Comparison of ENCODE assay signal across 11 cellular contexts in the genomic region with DNA sequence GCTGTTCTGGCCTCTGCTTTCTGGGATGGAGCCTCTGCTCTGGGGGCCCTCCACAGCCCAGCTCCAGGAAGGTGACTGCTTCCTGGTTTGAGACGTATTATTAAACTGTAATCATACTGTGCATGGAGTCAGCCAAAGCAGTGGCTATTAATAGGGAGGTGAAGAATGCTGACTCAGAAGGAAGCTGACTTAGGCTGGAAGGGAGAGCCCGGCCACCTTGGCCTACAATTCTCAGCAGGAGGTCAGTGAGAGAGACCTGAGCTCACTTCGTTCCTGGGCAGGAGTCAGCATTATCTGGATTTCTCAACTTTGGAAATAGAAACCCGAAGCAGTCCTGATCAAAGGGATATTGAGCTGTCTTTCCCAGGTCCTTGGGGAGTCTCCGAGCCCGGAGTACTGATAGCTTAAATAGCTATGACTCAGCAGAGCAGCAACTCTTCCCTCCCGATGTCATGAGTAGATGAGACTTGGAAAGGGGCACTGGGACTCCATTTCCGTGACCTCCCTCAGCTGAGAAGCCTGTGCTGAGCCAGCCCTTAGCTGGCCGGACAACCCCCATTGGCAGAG.
A peak's percentile ranks its signal among the peaks of the same experiment; 100 is the strongest.
DNase-seq lines count a peak whose midpoint lies in the region; ATAC-seq and TF ChIP-seq lines count a peak whose summit lies in the region.
"Had no signal": no experiment of that assay in that cellular context is flagged by ENCODE, and none has a peak within 500 bp of the region (broad histone marks: within the 10 kb centered on the region; RNA-seq: fewer than 3 reads in every experiment).

No MANE protein-coding gene starts in this region.

- H3K27me3 ChIP-seq in dorsolateral prefrontal cortex (no peaks in the 10 kb centered on the region), right lobe of liver (no peaks in the 10 kb centered on the region)

- no peak overlapping the region for H3K4me3 Mint-ChIP-seq in activated T-cell treated with anti-CD3 and anti-CD28 coated beads, Interleukin-2, amount 50 U/mL, for 4 hours
- H3K4me3 Mint-ChIP-seq: naive B cell had no signal

- H3K36me3 Mint-ChIP-seq in activated T-cell treated with anti-CD3 and anti-CD28 coated beads, Interleukin-2, amount 50 U/mL, for 4 hours (ENCODE audit: insufficient read depth) = no peaks in the 10 kb centered on the region
- H3K36me3 Mint-ChIP-seq: naive B cell had no signal

- H3K4me1 Mint-ChIP-seq in activated T-cell treated with anti-CD3 and anti-CD28 coated beads, Interleukin-2, amount 50 U/mL, for 4 hours (ENCODE audit: low read depth) = peaks cover 14% of the 10 kb centered on the region
- H3K4me1 Mint-ChIP-seq: naive B cell had no signal

- no peaks in the 10 kb centered on the region for H3K36me3 ChIP-seq in right lobe of liver

- H3K27ac ChIP-seq in dorsolateral prefrontal cortex (peak overlapping the region in 53 of 59 donors; percentile 14 to 96 (median 90)), right lobe of liver (peak overlapping the region; percentile 19 to 88 (median 80))
- H3K27ac ChIP-seq: 22Rv1 had no signal

- ATAC-seq in right lobe of liver = peak; percentile 19 to 45 (median 28)
- no peak for ATAC-seq in activated T-cell treated with anti-CD3 and anti-CD28 coated beads, Interleukin-2, amount 50 U/mL, for 4 hours
- ATAC-seq in HG02571 (IDR thresholded peaks at IDR 0.05; ENCODE audit: unreplicated experiment) = no peak
- ATAC-seq: Panc1 had no signal

- intact Hi-C loops in dorsolateral prefrontal cortex (cut with DNase I) (no loop called here), right lobe of liver (cut with DNase I) (loop anchor here (10.0 kb wide), 1 partner anchor 48 kb away; no protein-coding TSS in a partner anchor)

- 26% methylated on average over 6 of the region's 9 CpGs for WGBS in right lobe of liver (ENCODE audit: insufficient coverage, low coverage, low lambda C conversion rate, missing lambda C conversion rate)

- TF ChIP-seq POLR2A in right lobe of liver (IDR thresholded peaks at IDR 0.05) = no peak

- no peaks in the 10 kb centered on the region for H3K9me3 Mint-ChIP-seq in activated T-cell treated with anti-CD3 and anti-CD28 coated beads, Interleukin-2, amount 50 U/mL, for 4 hours
- H3K9me3 Mint-ChIP-seq: naive B cell had no signal

- peaks cover 0 to 75% (median 38%) of the 10 kb centered on the region in 4 donors for H3K4me1 ChIP-seq in right lobe of liver

- TF ChIP-seq CTCF in dorsolateral prefrontal cortex (IDR thresholded peaks at IDR 0.05 in 54 of 56, conservative IDR thresholded peaks at IDR 0.05 in 2 of 56; ENCODE audit: low read depth in 1 of 56, partially characterized antibody in 56 of 56) (no peak), right lobe of liver (IDR thresholded peaks at IDR 0.05) (no peak)

- H3K4me3 ChIP-seq in dorsolateral prefrontal cortex (no peak overlapping the region), right lobe of liver (no peak overlapping the region)

- peak; percentile 58 for DNase-seq in DMS 273 (lab: John Stamatoyannopoulos, UW; ENCODE audit: unreplicated experiment)
- DNase-seq in DMS 273 treated with DMSO at 0.1 percent for 48 hours (lab: John Stamatoyannopoulos, UW) = no peak
- DNase-seq in dorsolateral prefrontal cortex = peak in 1 of 10 donors; percentile 26
- DNase-seq in right lobe of liver = peak in 1 of 3 donors; percentile 28
- DNase-seq in cerebellar nuclear complex (lab: John Stamatoyannopoulos, UW) = no peak
- DNase-seq in activated T-cell treated with anti-CD3 and anti-CD28 coated beads, Interleukin-2, amount 50 U/mL, for 4 hours = no peak
- no peak for DNase-seq in iPS-NIHi11 (ENCODE audit: low spot score)
- DNase-seq: naive B cell had no signal

- H3K27me3 Mint-ChIP-seq in activated T-cell treated with anti-CD3 and anti-CD28 coated beads, Interleukin-2, amount 50 U/mL, for 4 hours (ENCODE audit: low read depth) = peaks cover 2% of the 10 kb centered on the region
- H3K27me3 Mint-ChIP-seq: naive B cell had no signal

- H3K9me3 ChIP-seq in right lobe of liver = no peaks in the 10 kb centered on the region

Comparison
In these comparisons a context has a peak if more than half of its experiments do, and no peak if none do; other contexts are left out.
1. ATAC-seq: peak in right lobe of liver (4 of 4); none in activated T-cell treated with anti-CD3 and anti-CD28 coated beads, Interleukin-2, amount 50 U/mL, for 4 hours (0 of 2) and HG02571 (single experiment).
2. intact Hi-C loops: an anchor here in right lobe of liver (10.0 kb wide); none called in dorsolateral prefrontal cortex.